24 cellular contexts compared by ENCODE assay signal in genomic region chr2:239998006-239998405, GRCh38. TPM values are rescaled to one million over a fixed set of nuclear protein-coding genes. Genes with fewer than 3 reads are reported as not detected.
DNase-seq lines count a peak whose midpoint lies in the region; ATAC-seq and TF ChIP-seq lines count a peak whose summit lies in the region.
"Had no signal": no experiment of that assay in that cellular context is flagged by ENCODE, and none has a peak within 500 bp of the region (broad histone marks: within the 10 kb centered on the region; RNA-seq: fewer than 3 reads in every experiment).

No MANE protein-coding gene starts in this region.

- H3K4me1 Mint-ChIP-seq in neural progenitor cell = no peaks in the 10 kb centered on the region

- H2AFZ ChIP-seq in neural progenitor cell (replicated peaks) = no peak overlapping the region

- ATAC-seq in left ventricle myocardium superior (peak; percentile 74), Right ventricle myocardium inferior (no peak), GM19324 (IDR thresholded peaks at IDR 0.05; ENCODE audit: low FRiP score, unreplicated experiment) (no peak)
- ATAC-seq: CD8-positive, alpha-beta T cell; K562 had no signal

- H3K27me3 Mint-ChIP-seq in neural progenitor cell (ENCODE audit: insufficient read depth, low read depth) = no peaks in the 10 kb centered on the region

- peaks cover 18% of the 10 kb centered on the region for H3K36me3 Mint-ChIP-seq in neural progenitor cell

- peak overlapping the region; percentile 13 for H3K27ac Mint-ChIP-seq in neural progenitor cell
- H3K27ac Mint-ChIP-seq: CD8-positive, alpha-beta T cell had no signal

- no peaks in the 10 kb centered on the region for H3K79me2 ChIP-seq in neural progenitor cell (ENCODE audit: low read depth)

- H3K9ac ChIP-seq in colonic mucosa (ENCODE audit: low read depth in 2 of 2, low read length in 2 of 2) = peak overlapping the region; percentile 24 to 62
- H3K9ac ChIP-seq in neural progenitor cell = peak overlapping the region; percentile 32
- H3K9ac ChIP-seq: BLaER1 treated with 17β-estradiol and CSF1 and Interleukin-3, amounts not matched to agents 10 nM and 100 nM had no signal

- no peak overlapping the region for H3K4me3 Mint-ChIP-seq in neural progenitor cell
- H3K4me3 Mint-ChIP-seq: CD8-positive, alpha-beta T cell had no signal

- TF ChIP-seq CTCF in colonic mucosa (IDR thresholded peaks at IDR 0.05) (no peak), neural progenitor cell (IDR thresholded peaks at IDR 0.05) (no peak)

- DNase-seq in left ventricle myocardium superior (no peak), Right ventricle myocardium inferior (ENCODE audit: missing footprints) (no peak), colonic mucosa (peak; percentile 55), neural progenitor cell (ENCODE audit: low spot score) (no peak), T1000 (lab: John Stamatoyannopoulos, UW) (no peak), amniotic stem cell (lab: John Stamatoyannopoulos, UW) (no peak)
- no peak for DNase-seq in activated CD4-positive, alpha-beta T cell treated with anti-CD3 and anti-CD28 coated beads, Interleukin-2, amount 50 U/mL, for 4 hours
- DNase-seq: Calu3; CD8-positive, alpha-beta T cell; DMS53; EL; NCI-H1092 treated with DMSO at 0.1 percent for 48 hours; NCI-H146; NCI-H2029 treated with DMSO at 0.1 percent for 48 hours; NCI-H2171; NCI-H446; NK-92 treated with Interleukin-12 subunit alpha and Interleukin-12 subunit beta, amount 100 ng/mL, for 24 hours; SHP77 treated with DMSO at 0.1 percent for 48 hours had no signal

- H3K9me3 ChIP-seq in colonic mucosa (no peaks in the 10 kb centered on the region), neural progenitor cell (ENCODE audit: low read depth) (no peaks in the 10 kb centered on the region)
- H3K9me3 ChIP-seq: BLaER1 treated with 17β-estradiol and CSF1 and Interleukin-3, amounts not matched to agents 10 nM and 100 nM had no signal

- H3K4me2 ChIP-seq in neural progenitor cell = no peak overlapping the region
- H3K4me2 ChIP-seq: BLaER1 treated with 17β-estradiol and CSF1 and Interleukin-3, amounts not matched to agents 10 nM and 100 nM had no signal

- H3K4me1 ChIP-seq in colonic mucosa (no peaks in the 10 kb centered on the region), neural progenitor cell (no peaks in the 10 kb centered on the region)
- H3K4me1 ChIP-seq: BLaER1 treated with 17β-estradiol and CSF1 and Interleukin-3, amounts not matched to agents 10 nM and 100 nM had no signal

- intact Hi-C loops in left ventricle myocardium superior (cut with micrococcal nuclease) = loop anchor here (10.0 kb wide), 1 partner anchor 63 kb away; no protein-coding TSS in a partner anchor
- intact Hi-C loops in Right ventricle myocardium inferior (cut with DNase I) = no loop called here
- intact Hi-C loops in colonic mucosa (cut with DNase I) = loop anchor here (10.0 kb wide), 1 partner anchor 963 kb away; no protein-coding TSS in a partner anchor

- H3F3A ChIP-seq in neural progenitor cell (ENCODE audit: low read depth) = no peaks in the 10 kb centered on the region

- H3K9me3 Mint-ChIP-seq in neural progenitor cell = no peaks in the 10 kb centered on the region
- H3K9me3 Mint-ChIP-seq: CD8-positive, alpha-beta T cell had no signal

- peak overlapping the region; percentile 34 for H3K27ac ChIP-seq in colonic mucosa
- H3K27ac ChIP-seq in neural progenitor cell = peak overlapping the region; percentile 37
- H3K27ac ChIP-seq: BLaER1 treated with 17β-estradiol and CSF1 and Interleukin-3, amounts not matched to agents 10 nM and 100 nM had no signal

- H4K20me1 ChIP-seq in neural progenitor cell (ENCODE audit: low read depth) = no peaks in the 10 kb centered on the region

- H3K36me3 ChIP-seq in colonic mucosa = no peaks in the 10 kb centered on the region
- no peaks in the 10 kb centered on the region for H3K36me3 ChIP-seq in neural progenitor cell

- H3K27me3 ChIP-seq in colonic mucosa (no peaks in the 10 kb centered on the region), neural progenitor cell (no peaks in the 10 kb centered on the region)
- H3K27me3 ChIP-seq: BLaER1 treated with 17β-estradiol and CSF1 and Interleukin-3, amounts not matched to agents 10 nM and 100 nM had no signal

- H3K4me3 ChIP-seq in colonic mucosa (no peak overlapping the region), neural progenitor cell (no peak overlapping the region)
- H3K4me3 ChIP-seq: BLaER1 treated with 17β-estradiol and CSF1 and Interleukin-3, amounts not matched to agents 10 nM and 100 nM; K562 had no signal

RNA-seq across cellular contexts. Expression of gene NDUFA10, which starts 27.1 kb away (rescaled TPM):
- total RNA-seq in left ventricle myocardium superior = 431 TPM
- 422 TPM for total RNA-seq in Right ventricle myocardium inferior
- total RNA-seq in colonic mucosa = 100 to 1,000 TPM; 225 to 294 TPM
- total RNA-seq in neural progenitor cell (ENCODE audit: low replicate concordance) = 64.1 and 86.4 TPM in 2 replicates

RNA-seq across cellular contexts. Expression of gene OR6B2, which starts 32.2 kb away (rescaled TPM):
- not detected for total RNA-seq in left ventricle myocardium superior
- not detected for total RNA-seq in Right ventricle myocardium inferior
- not detected for total RNA-seq in colonic mucosa
- not detected in 2 replicates for total RNA-seq in neural progenitor cell (ENCODE audit: low replicate concordance)
- total RNA-seq: A673; Calu3; CD8-positive, alpha-beta T cell; H4; K562; OCI-LY7 had no signal

RNA-seq across cellular contexts. Expression of gene OR6B3, which starts 55.3 kb away (rescaled TPM):
- total RNA-seq in left ventricle myocardium superior = not detected
- total RNA-seq in Right ventricle myocardium inferior = not detected
- total RNA-seq in colonic mucosa = not detected
- total RNA-seq in neural progenitor cell (ENCODE audit: low replicate concordance) = not detected in 2 replicates
- total RNA-seq: A673; Calu3; CD8-positive, alpha-beta T cell; H4; K562; OCI-LY7 had no signal
